ENCODE assay signal across 9 cellular contexts in genomic region chr16:58235663-58236062, GRCh38. TPM values are rescaled to one million over a fixed set of nuclear protein-coding genes. Genes with fewer than 3 reads are reported as not detected.
A peak's percentile ranks its signal among the peaks of the same experiment; 100 is the strongest.
DNase-seq lines count a peak whose midpoint lies in the region; ATAC-seq lines count a peak whose summit lies in the region.
"Had no signal": no experiment of that assay in that cellular context is flagged by ENCODE, and none has a peak within 500 bp of the region (broad histone marks: within the 10 kb centered on the region; RNA-seq: fewer than 3 reads in every experiment).

No MANE protein-coding gene starts in this region.

- H3K4me1 ChIP-seq in iPS DF 6.9 (ENCODE audit: control insufficient read depth, insufficient read depth, low read length): no peaks in the 10 kb centered on the region
- H3K4me1 ChIP-seq: colonic mucosa had no signal

- ATAC-seq in T-helper 17 cell (no peak), HG02571 (IDR thresholded peaks at IDR 0.05; ENCODE audit: unreplicated experiment) (no peak)
- ATAC-seq in stimulated activated naive B cell treated with anti-CD40 and anti-IgM and Interleukin-4, amounts not matched to agents 10 μg/mL and 1 μg/mL and 100 μg/mL, for 72 hours (replicated peaks): no peak

- intact Hi-C loops in posterior cingulate gyrus (cut with DNase I): no loop called here

- peaks cover 15% of the 10 kb centered on the region for H3K4me1 Mint-ChIP-seq in activated naive CD4-positive, alpha-beta T cell treated with anti-CD3 and anti-CD28 coated beads, Interleukin-2, amount 50 U/mL, for 24 hours
- H3K4me1 Mint-ChIP-seq in T-helper 17 cell: peaks cover 16% of the 10 kb centered on the region
- peaks cover 10 to 11% of the 10 kb centered on the region in 2 donors for H3K4me1 Mint-ChIP-seq in stimulated activated naive B cell treated with anti-CD40 and anti-IgM and Interleukin-4, amounts not matched to agents 10 μg/mL and 1 μg/mL and 100 μg/mL, for 72 hours

- peaks cover 10% of the 10 kb centered on the region for H3K27me3 Mint-ChIP-seq in activated naive CD4-positive, alpha-beta T cell treated with anti-CD3 and anti-CD28 coated beads, Interleukin-2, amount 50 U/mL, for 24 hours
- peaks cover 40% of the 10 kb centered on the region for H3K27me3 Mint-ChIP-seq in T-helper 17 cell
- peaks cover 41 to 42% of the 10 kb centered on the region in 2 donors for H3K27me3 Mint-ChIP-seq in stimulated activated naive B cell treated with anti-CD40 and anti-IgM and Interleukin-4, amounts not matched to agents 10 μg/mL and 1 μg/mL and 100 μg/mL, for 72 hours

- H3K4me3 ChIP-seq in iPS DF 6.9 (ENCODE audit: low read length): peak overlapping the region; percentile 30; the same call in 1 of the 2 replicates

- H3K27ac Mint-ChIP-seq in activated naive CD4-positive, alpha-beta T cell treated with anti-CD3 and anti-CD28 coated beads, Interleukin-2, amount 50 U/mL, for 24 hours: no peak overlapping the region
- no peak overlapping the region for H3K27ac Mint-ChIP-seq in T-helper 17 cell
- no peak overlapping the region for H3K27ac Mint-ChIP-seq in stimulated activated naive B cell treated with anti-CD40 and anti-IgM and Interleukin-4, amounts not matched to agents 10 μg/mL and 1 μg/mL and 100 μg/mL, for 72 hours

- no peaks in the 10 kb centered on the region for H3K9me3 Mint-ChIP-seq in activated naive CD4-positive, alpha-beta T cell treated with anti-CD3 and anti-CD28 coated beads, Interleukin-2, amount 50 U/mL, for 24 hours
- no peaks in the 10 kb centered on the region for H3K9me3 Mint-ChIP-seq in stimulated activated naive B cell treated with anti-CD40 and anti-IgM and Interleukin-4, amounts not matched to agents 10 μg/mL and 1 μg/mL and 100 μg/mL, for 72 hours

- no peaks in the 10 kb centered on the region for H3K36me3 Mint-ChIP-seq in activated naive CD4-positive, alpha-beta T cell treated with anti-CD3 and anti-CD28 coated beads, Interleukin-2, amount 50 U/mL, for 24 hours
- no peaks in the 10 kb centered on the region for H3K36me3 Mint-ChIP-seq in T-helper 17 cell (ENCODE audit: low read depth)
- H3K36me3 Mint-ChIP-seq in stimulated activated naive B cell treated with anti-CD40 and anti-IgM and Interleukin-4, amounts not matched to agents 10 μg/mL and 1 μg/mL and 100 μg/mL, for 72 hours: peaks cover 0 to 1% of the 10 kb centered on the region in 2 donors

- no CpG with 5 or more reads among the region's 3 CpGs for WGBS in iPS DF 6.9 (ENCODE audit: insufficient coverage, insufficient read length)

- no peak overlapping the region for H3K27ac ChIP-seq in iPS DF 6.9 (ENCODE audit: low read length)
- H3K27ac ChIP-seq: colonic mucosa had no signal

- H3K27me3 ChIP-seq in iPS DF 6.9 (ENCODE audit: control insufficient read depth, insufficient read depth, low read length): no peaks in the 10 kb centered on the region
- H3K27me3 ChIP-seq: colonic mucosa had no signal

- H3K4me3 Mint-ChIP-seq in activated naive CD4-positive, alpha-beta T cell treated with anti-CD3 and anti-CD28 coated beads, Interleukin-2, amount 50 U/mL, for 24 hours: peak overlapping the region; percentile 90
- peak overlapping the region; percentile 87 for H3K4me3 Mint-ChIP-seq in T-helper 17 cell
- peak overlapping the region; percentile 82 to 88 for H3K4me3 Mint-ChIP-seq in stimulated activated naive B cell treated with anti-CD40 and anti-IgM and Interleukin-4, amounts not matched to agents 10 μg/mL and 1 μg/mL and 100 μg/mL, for 72 hours

- DNase-seq in activated naive CD4-positive, alpha-beta T cell (lab: John Stamatoyannopoulos, UW): no peak
- DNase-seq in T-helper 17 cell: no peak
- DNase-seq in iPS DF 6.9 (ENCODE audit: low read depth, low spot score): no peak
- DNase-seq in stimulated activated naive B cell treated with anti-CD40 and anti-IgM and Interleukin-4, amounts not matched to agents 10 μg/mL and 1 μg/mL and 100 μg/mL, for 72 hours: no peak
- no peak for DNase-seq in posterior cingulate gyrus
- no peak for DNase-seq in stimulated activated CD8-positive, alpha-beta memory T cell treated with anti-CD3 and anti-CD28 coated beads, Interleukin-4, amount 100 ng/mL, for 48 hours

- no peaks in the 10 kb centered on the region for H3K36me3 ChIP-seq in iPS DF 6.9 (ENCODE audit: control insufficient read depth, insufficient read depth, low read length)
- H3K36me3 ChIP-seq: colonic mucosa had no signal

- no peaks in the 10 kb centered on the region for H3K9me3 ChIP-seq in T-helper 17 cell (ENCODE audit: control insufficient read depth, low read length, poor library complexity, severe bottlenecking)
- no peaks in the 10 kb centered on the region for H3K9me3 ChIP-seq in iPS DF 6.9 (ENCODE audit: control insufficient read depth, insufficient read depth, low read length)
- H3K9me3 ChIP-seq: colonic mucosa had no signal

RNA-seq across cellular contexts. Expression of gene CSNK2A2, which starts 37.8 kb away (rescaled TPM):
- total RNA-seq in T-helper 17 cell: 10 to 100 TPM; 52.7 to 54.3 TPM

RNA-seq across cellular contexts. Expression of gene PRSS54, which starts 59.2 kb away (rescaled TPM):
- not detected for total RNA-seq in T-helper 17 cell
- total RNA-seq: colonic mucosa had no signal
